8 cellular contexts compared by ENCODE assay signal in the genomic region with DNA sequence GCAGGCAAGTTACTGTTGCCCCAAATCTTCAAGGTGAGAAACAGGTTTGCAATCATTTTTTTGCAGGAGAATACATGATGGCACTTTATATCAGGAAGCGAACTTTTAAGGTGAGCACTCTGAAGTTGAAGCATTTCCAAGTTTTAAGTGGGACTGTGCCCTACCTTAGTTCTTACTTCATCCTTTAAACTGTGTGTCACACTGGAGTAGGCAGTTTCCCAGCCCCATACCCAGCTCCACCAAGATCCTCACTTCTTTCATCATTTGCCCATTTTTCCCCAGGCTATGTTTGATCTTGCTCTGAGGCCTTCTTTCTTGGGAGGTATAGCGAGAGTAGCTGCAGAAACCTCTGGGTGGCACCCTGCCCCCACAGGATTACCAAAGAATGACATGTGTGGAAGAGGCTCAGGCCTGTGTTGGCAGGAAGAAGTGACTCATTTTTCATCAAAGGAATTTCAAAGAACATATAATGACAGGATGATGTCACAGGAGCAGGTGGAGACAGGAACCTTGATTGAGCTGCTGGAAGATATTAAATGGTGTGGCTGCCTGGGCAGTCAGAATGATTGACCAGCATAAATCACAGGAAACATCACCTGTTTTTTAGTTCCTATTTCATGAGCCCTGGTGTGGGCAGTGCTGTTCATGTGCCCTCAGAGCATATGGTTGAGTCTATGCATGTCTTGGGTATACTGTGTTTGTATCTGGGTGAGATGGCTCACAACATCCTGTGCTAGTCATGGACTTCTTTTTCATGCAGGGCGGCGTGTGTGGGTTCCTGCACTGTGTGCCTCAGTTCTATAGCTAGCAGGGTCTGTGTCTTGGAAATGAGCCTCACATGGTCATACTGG. TPM values are rescaled to one million over a fixed set of nuclear protein-coding genes. Genes with fewer than 3 reads are reported as not detected.
DNase-seq lines count a peak whose midpoint lies in the region; ATAC-seq and TF ChIP-seq lines count a peak whose summit lies in the region.

No MANE protein-coding gene starts in this region.

- no peaks in the 10 kb centered on the region for H3K36me3 Mint-ChIP-seq in IgD-negative memory B cell

- H3K27ac Mint-ChIP-seq in IgD-negative memory B cell: peak overlapping the region in 2 of 3 donors; percentile 39 to 46

- no peaks in the 10 kb centered on the region for H3K9me3 Mint-ChIP-seq in IgD-negative memory B cell

- intact Hi-C loops in Right ventricle myocardium superior (cut with DNase I): no loop called here

- H3K36me3 ChIP-seq in skeletal muscle tissue (ENCODE audit: control insufficient read depth in 3 of 3, insufficient read depth in 3 of 3, low read length in 3 of 3): no peaks in the 10 kb centered on the region

- H3K4me3 ChIP-seq in GM12875 (ENCODE audit: low read depth, low read length) (no peak overlapping the region), skeletal muscle tissue (ENCODE audit: low read length in 3 of 3) (peak overlapping the region in 1 of 3 donors; percentile 17)

- no peaks in the 10 kb centered on the region for H3K9me3 ChIP-seq in skeletal muscle tissue (ENCODE audit: control insufficient read depth in 3 of 3, low read length in 3 of 3)

- no peaks in the 10 kb centered on the region for H3K27me3 Mint-ChIP-seq in IgD-negative memory B cell

- peaks cover 12 to 16% (median 16%) of the 10 kb centered on the region in 3 donors for H3K4me1 Mint-ChIP-seq in IgD-negative memory B cell

- TF ChIP-seq CTCF in GM12875 (IDR thresholded peaks at IDR 0.05; ENCODE audit: borderline replicate concordance, insufficient read depth, low read depth, low read length): peak; percentile 57

- peak overlapping the region; percentile 80 for H3K27ac ChIP-seq in skeletal muscle tissue (ENCODE audit: low read depth, low read length)

- peaks cover 18 to 30% (median 19%) of the 10 kb centered on the region in 3 donors for H3K4me1 ChIP-seq in skeletal muscle tissue (ENCODE audit: control insufficient read depth in 3 of 3, insufficient read depth in 3 of 3, low read length in 3 of 3)

- H3K27me3 ChIP-seq in skeletal muscle tissue (ENCODE audit: control insufficient read depth in 3 of 3, insufficient read depth in 3 of 3, low read length in 3 of 3): no peaks in the 10 kb centered on the region

- ATAC-seq in Right ventricle myocardium superior (ENCODE audit: poor library complexity) (peak; percentile 69), HG03139 (IDR thresholded peaks at IDR 0.05; ENCODE audit: unreplicated experiment) (no peak)

- DNase-seq in SIG-M5 treated with dmso at 0.1 percent for 504 hours (lab: John Stamatoyannopoulos, UW; ENCODE audit: unreplicated experiment) (peak; percentile 85), Right ventricle myocardium superior (no peak), cortex of kidney (lab: John Stamatoyannopoulos, UW) (no peak)
- peak; percentile 72 for DNase-seq in activated T-helper 9 cell treated with anti-CD3 and anti-CD28 coated beads, Interleukin-2, amount 50 U/mL, for 16 hours (ENCODE audit: low read depth)

- no peak overlapping the region for H3K9ac ChIP-seq in skeletal muscle tissue (ENCODE audit: low read depth in 1 of 3, low read length in 3 of 3)

- H3K4me3 Mint-ChIP-seq in IgD-negative memory B cell: no peak overlapping the region

RNA-seq across cellular contexts. Expression of a gene that starts 20.8 kb away (rescaled TPM):
- polyA plus RNA-seq in IgD-negative memory B cell: 51.2 TPM
- 200 TPM for total RNA-seq in Right ventricle myocardium superior
- total RNA-seq in skeletal muscle tissue: 226 TPM

Comparison
In these comparisons a context has a peak if more than half of its experiments do, and no peak if none do; other contexts are left out.
1. DNase-seq: peak in SIG-M5 treated with dmso at 0.1 percent for 504 hours (single experiment) and activated T-helper 9 cell treated with anti-CD3 and anti-CD28 coated beads, Interleukin-2, amount 50 U/mL, for 16 hours (single experiment); none in Right ventricle myocardium superior (single experiment) and cortex of kidney (single experiment).